Comparison of ENCODE assay signal across 1 cellular context in the genomic region with DNA sequence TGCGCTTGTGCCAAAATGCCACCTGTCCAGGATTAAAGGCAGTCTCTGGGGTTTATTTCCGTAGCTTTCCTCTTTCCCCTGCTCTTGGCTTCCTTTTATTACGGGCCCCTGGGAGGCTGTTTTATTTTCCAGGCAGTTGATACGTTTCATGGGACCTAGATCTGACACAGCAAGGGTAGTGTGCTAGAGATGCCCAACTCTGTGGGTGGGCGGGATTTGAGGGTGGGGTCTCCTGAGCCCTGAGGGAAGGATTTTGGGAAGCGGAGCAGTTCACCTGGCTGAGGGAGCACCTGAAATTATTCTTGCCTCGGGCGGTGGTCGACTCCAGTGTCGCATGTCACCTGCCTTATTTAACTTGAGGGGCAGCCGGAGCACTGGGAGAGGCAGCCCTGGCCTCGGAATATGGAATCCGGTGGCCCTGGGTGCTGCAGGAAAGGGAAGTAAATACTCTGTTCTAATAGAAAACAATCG.
TF ChIP-seq lines count a peak whose summit lies in the region.

No MANE protein-coding gene starts in this region.

TF ChIP-seq in H1, 55 proteins besides CTCF, POLR2A, EP300 and RAD21:
- TF ChIP-seq POLR2AphosphoS5 (IDR thresholded peaks at IDR 0.05; ENCODE audit: low read depth, low read length) (no peak), MAFK (IDR thresholded peaks at IDR 0.05; ENCODE audit: low read depth, low read length) (no peak), EZH2 (IDR thresholded peaks at IDR 0.05; ENCODE audit: low read depth, low read length, severe bottlenecking) (no peak), PHF8 (conservative IDR thresholded peaks at IDR 0.05; ENCODE audit: low read depth, low read length) (no peak), CBX8 (IDR thresholded peaks at IDR 0.05; ENCODE audit: borderline replicate concordance, low read depth, low read length) (peak; percentile 60; the same call in 1 of the 2 replicates)
- TF ChIP-seq, protein P1, sequence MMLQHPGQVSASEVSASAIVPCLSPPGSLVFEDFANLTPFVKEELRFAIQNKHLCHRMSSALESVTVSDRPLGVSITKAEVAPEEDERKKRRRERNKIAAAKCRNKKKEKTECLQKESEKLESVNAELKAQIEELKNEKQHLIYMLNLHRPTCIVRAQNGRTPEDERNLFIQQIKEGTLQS (IDR thresholded peaks at IDR 0.05; ENCODE audit: insufficient read depth, low read depth, low read length): no peak
- TF ChIP-seq, protein P2, sequence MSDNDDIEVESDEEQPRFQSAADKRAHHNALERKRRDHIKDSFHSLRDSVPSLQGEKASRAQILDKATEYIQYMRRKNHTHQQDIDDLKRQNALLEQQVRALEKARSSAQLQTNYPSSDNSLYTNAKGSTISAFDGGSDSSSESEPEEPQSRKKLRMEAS (IDR thresholded peaks at IDR 0.05): no peak
